9 cellular contexts compared by ENCODE assay signal in the genomic region with DNA sequence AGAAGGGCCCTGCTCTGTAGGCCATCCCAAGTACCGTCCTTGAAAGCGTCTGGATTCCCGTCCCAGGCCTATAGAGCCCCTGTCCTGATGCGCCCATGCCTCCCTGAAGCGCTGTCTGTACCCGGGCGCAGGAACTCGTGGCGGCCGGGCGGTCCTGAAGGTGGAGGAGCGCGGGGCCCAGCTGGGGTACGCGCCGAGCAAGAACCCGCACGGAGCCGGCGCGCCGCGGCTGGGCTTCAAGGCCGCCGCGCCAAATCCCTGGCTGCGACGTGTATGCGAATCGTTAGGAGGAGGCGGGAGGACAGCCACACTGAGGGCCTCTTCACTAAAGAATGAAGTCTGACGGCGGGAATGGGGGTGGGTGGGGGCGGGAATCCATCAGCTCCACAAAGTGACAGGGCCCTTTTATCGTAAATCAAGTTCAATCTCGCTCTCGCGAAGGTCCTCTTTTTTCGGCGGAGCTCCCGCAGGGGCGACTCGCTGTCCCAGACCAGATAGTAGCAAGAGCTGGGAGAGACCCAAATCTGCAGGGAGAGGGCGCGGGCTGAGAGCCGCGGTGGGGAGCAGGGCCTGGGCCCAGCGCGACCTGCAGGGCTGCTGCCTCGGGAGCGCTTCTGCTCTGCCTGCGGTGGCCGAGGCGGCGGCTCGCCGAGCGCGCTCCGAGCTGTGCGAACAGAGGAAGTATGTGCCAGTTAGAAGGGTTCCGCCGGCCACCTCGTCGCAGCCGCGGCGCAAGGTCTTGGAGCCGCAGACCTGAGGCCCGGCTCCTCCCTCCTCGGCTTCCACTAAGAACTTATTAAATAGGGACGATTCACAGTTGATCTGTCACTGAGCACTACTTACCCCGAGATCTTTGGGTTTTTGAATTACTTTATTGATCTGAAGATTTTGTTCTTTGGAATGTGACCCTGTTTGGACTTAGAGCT. TPM values are rescaled to one million over a fixed set of nuclear protein-coding genes. Genes with fewer than 3 reads are reported as not detected.
A peak's percentile ranks its signal among the peaks of the same experiment; 100 is the strongest.
DNase-seq lines count a peak whose midpoint lies in the region; ATAC-seq and TF ChIP-seq lines count a peak whose summit lies in the region.
"Had no signal": no experiment of that assay in that cellular context is flagged by ENCODE, and none has a peak within 500 bp of the region (broad histone marks: within the 10 kb centered on the region; RNA-seq: fewer than 3 reads in every experiment).

No MANE protein-coding gene starts in this region.

- peaks cover 93% of the 10 kb centered on the region for H3K27me3 Mint-ChIP-seq in activated T-cell treated with anti-CD3 and anti-CD28 coated beads, Interleukin-2, amount 50 U/mL, for 24 hours
- peaks cover 87% of the 10 kb centered on the region for H3K27me3 Mint-ChIP-seq in activated naive CD8-positive, alpha-beta T cell treated with anti-CD3 and anti-CD28 coated beads, Interleukin-2, amount 50 U/mL, for 24 hours
- H3K27me3 Mint-ChIP-seq in type B pancreatic cell = peaks cover 95% of the 10 kb centered on the region

- no peaks in the 10 kb centered on the region for H3K9me3 Mint-ChIP-seq in activated T-cell treated with anti-CD3 and anti-CD28 coated beads, Interleukin-2, amount 50 U/mL, for 24 hours
- no peaks in the 10 kb centered on the region for H3K9me3 Mint-ChIP-seq in activated naive CD8-positive, alpha-beta T cell treated with anti-CD3 and anti-CD28 coated beads, Interleukin-2, amount 50 U/mL, for 24 hours
- H3K9me3 Mint-ChIP-seq in type B pancreatic cell = no peaks in the 10 kb centered on the region

- H3K4me3 Mint-ChIP-seq in activated T-cell treated with anti-CD3 and anti-CD28 coated beads, Interleukin-2, amount 50 U/mL, for 24 hours = peak overlapping the region; percentile 57
- H3K4me3 Mint-ChIP-seq in activated naive CD8-positive, alpha-beta T cell treated with anti-CD3 and anti-CD28 coated beads, Interleukin-2, amount 50 U/mL, for 24 hours = peak overlapping the region; percentile 56
- H3K4me3 Mint-ChIP-seq in type B pancreatic cell = peak overlapping the region; percentile 83

- peak; percentile 47 for DNase-seq in activated T-cell treated with anti-CD3 and anti-CD28 coated beads, Interleukin-2, amount 50 U/mL, for 24 hours
- no peak for DNase-seq in activated T-cell treated with anti-CD3 and anti-CD28 coated beads for 4 hours
- no peak for DNase-seq in activated naive CD8-positive, alpha-beta T cell treated with anti-CD3 and anti-CD28 coated beads, Interleukin-2, amount 50 U/mL, for 24 hours
- DNase-seq in left kidney (ENCODE audit: low read depth, low spot score) = peak; percentile 86
- DNase-seq in type B pancreatic cell (ENCODE audit: extremely low spot score, unreplicated experiment) = no peak
- no peak for DNase-seq in KG1 (lab: John Stamatoyannopoulos, UW)
- no peak for DNase-seq in DMS114 treated with DMSO at 0.1 percent for 48 hours (lab: John Stamatoyannopoulos, UW; ENCODE audit: unreplicated experiment)
- DNase-seq: NCI-H1694 treated with DMSO at 0.1 percent for 48 hours had no signal

- ATAC-seq in activated naive CD8-positive, alpha-beta T cell treated with anti-CD3 and anti-CD28 coated beads, Interleukin-2, amount 50 U/mL, for 24 hours = peak; percentile 36
- ATAC-seq in HG02759 (IDR thresholded peaks at IDR 0.05; ENCODE audit: unreplicated experiment) = no peak

- H3K27ac Mint-ChIP-seq in activated T-cell treated with anti-CD3 and anti-CD28 coated beads, Interleukin-2, amount 50 U/mL, for 24 hours = no peak overlapping the region
- no peak overlapping the region for H3K27ac Mint-ChIP-seq in activated naive CD8-positive, alpha-beta T cell treated with anti-CD3 and anti-CD28 coated beads, Interleukin-2, amount 50 U/mL, for 24 hours
- no peak overlapping the region for H3K27ac Mint-ChIP-seq in type B pancreatic cell

- TF ChIP-seq CTCF in type B pancreatic cell (conservative IDR thresholded peaks at IDR 0.05) = no peak

- H3K36me3 Mint-ChIP-seq in activated T-cell treated with anti-CD3 and anti-CD28 coated beads, Interleukin-2, amount 50 U/mL, for 24 hours (ENCODE audit: low read depth) = no peaks in the 10 kb centered on the region
- no peaks in the 10 kb centered on the region for H3K36me3 Mint-ChIP-seq in activated naive CD8-positive, alpha-beta T cell treated with anti-CD3 and anti-CD28 coated beads, Interleukin-2, amount 50 U/mL, for 24 hours (ENCODE audit: low read depth)
- H3K36me3 Mint-ChIP-seq in type B pancreatic cell = no peaks in the 10 kb centered on the region

- peaks cover 16% of the 10 kb centered on the region for H3K4me1 Mint-ChIP-seq in activated T-cell treated with anti-CD3 and anti-CD28 coated beads, Interleukin-2, amount 50 U/mL, for 24 hours (ENCODE audit: low read depth)
- peaks cover 4% of the 10 kb centered on the region for H3K4me1 Mint-ChIP-seq in activated naive CD8-positive, alpha-beta T cell treated with anti-CD3 and anti-CD28 coated beads, Interleukin-2, amount 50 U/mL, for 24 hours
- peaks cover 9% of the 10 kb centered on the region for H3K4me1 Mint-ChIP-seq in type B pancreatic cell (ENCODE audit: unreplicated experiment)

RNA-seq across cellular contexts. Expression of a gene that starts 10.4 kb away (rescaled TPM):
- 14.8 TPM in 1 of 2 replicates, not detected in the other for total RNA-seq in type B pancreatic cell (ENCODE audit: low replicate concordance)

Comparison
In these comparisons a context has a peak if more than half of its experiments do, and no peak if none do; other contexts are left out.
1. DNase-seq: peak in activated T-cell treated with anti-CD3 and anti-CD28 coated beads, Interleukin-2, amount 50 U/mL, for 24 hours (single experiment) and left kidney (single experiment); none in activated T-cell treated with anti-CD3 and anti-CD28 coated beads for 4 hours (single experiment), activated naive CD8-positive, alpha-beta T cell treated with anti-CD3 and anti-CD28 coated beads, Interleukin-2, amount 50 U/mL, for 24 hours (single experiment), type B pancreatic cell (single experiment), KG1 (single experiment) and DMS114 treated with DMSO at 0.1 percent for 48 hours (single experiment).
2. Peak in every context shown above with its lines, with median percentiles within 50 percentile points of each other: H3K4me3 Mint-ChIP-seq.